In the genomic region with DNA sequence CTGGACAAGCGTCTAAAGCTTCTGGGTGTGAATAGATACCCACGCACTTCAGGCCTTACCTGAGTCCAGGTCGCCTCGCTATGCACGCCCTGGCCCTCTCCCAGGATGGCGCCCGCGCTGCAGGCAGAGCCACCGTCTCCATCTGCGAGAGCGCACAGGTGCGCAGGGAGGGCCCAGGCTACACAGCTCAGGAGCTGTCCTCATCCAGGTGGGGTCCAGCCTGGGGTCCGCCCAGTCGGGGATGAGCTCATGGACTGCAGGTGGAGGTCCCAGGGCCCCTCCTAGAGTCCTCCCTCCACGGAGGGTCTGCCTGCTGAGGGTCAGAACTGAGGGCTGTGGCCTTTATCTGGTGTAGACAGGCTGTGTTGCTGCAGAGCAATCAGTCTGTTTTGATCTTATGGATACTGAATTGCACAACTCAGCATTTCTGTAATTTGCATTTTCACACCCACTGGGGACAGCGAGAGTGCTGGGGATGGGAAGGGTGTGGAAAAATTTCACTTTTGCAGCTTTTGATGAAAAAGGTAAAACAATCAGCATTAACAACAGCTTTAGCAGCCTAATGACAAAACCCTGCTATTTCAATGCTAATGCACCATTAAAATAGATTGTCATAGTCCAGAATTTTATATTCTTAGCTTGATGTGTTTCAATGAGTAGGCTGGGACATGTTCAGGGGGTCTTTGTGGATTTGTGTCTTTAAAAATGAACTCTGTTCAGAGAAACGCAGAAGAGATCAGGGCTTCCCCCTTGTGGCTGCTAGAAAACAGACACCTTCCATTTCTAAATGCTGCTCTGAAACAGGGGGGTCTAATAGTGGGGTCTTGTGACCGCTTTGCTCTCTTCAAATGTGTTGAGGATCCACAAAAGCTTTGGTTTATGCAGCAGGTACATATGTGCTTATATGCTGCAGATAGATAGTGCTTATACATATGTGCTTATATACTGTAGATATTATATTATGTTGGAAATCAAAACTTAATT, we compare ENCODE assay signal across 9 cellular contexts.
DNase-seq lines count a peak whose midpoint lies in the region; ATAC-seq, FAIRE-seq and TF ChIP-seq lines count a peak whose summit lies in the region.
"Had no signal": no experiment of that assay in that cellular context is flagged by ENCODE, and none has a peak within 500 bp of the region (broad histone marks: within the 10 kb centered on the region; RNA-seq: fewer than 3 reads in every experiment).

No MANE protein-coding gene starts in this region.

- no peak for FAIRE-seq in GM12892 (lab: Jason Lieb, UNC)

- TF ChIP-seq POLR2A in adrenal gland (IDR thresholded peaks at IDR 0.05) (no peak), GM12892 (IDR thresholded peaks at IDR 0.05; ENCODE audit: low read depth, low read length) (no peak)

- H3K36me3 ChIP-seq in adrenal gland (replicated peaks in 1 of 2), result no peaks in the 10 kb centered on the region
- H3K36me3 ChIP-seq: ovary had no signal

- peak; percentile 36 for TF ChIP-seq CTCF in astrocyte of the cerebellum (IDR thresholded peaks at IDR 0.05; ENCODE audit: low read depth, low read length, missing control alignments)
- no peak for TF ChIP-seq CTCF in adrenal gland (IDR thresholded peaks at IDR 0.05)

- no peaks in the 10 kb centered on the region for H3K9me3 ChIP-seq in adrenal gland (replicated peaks in 1 of 3)
- H3K9me3 ChIP-seq: ovary had no signal

- DNase-seq in D341Med (ENCODE audit: low spot score) (peak; percentile 49), HuH-7 (ENCODE audit: low spot score) (peak; percentile 19), astrocyte of the cerebellum (ENCODE audit: low read depth) (no peak), left kidney (ENCODE audit: low read depth, low spot score) (peak; percentile 46), substantia nigra (lab: John Stamatoyannopoulos, UW) (no peak), adrenal gland (no peak), GM12892 (ENCODE audit: insufficient read length) (no peak)

- in situ Hi-C loops in astrocyte of the cerebellum (cut with HindIII; ENCODE audit: low sequenced_read_pairs), result no loop called here

- ATAC-seq in HG02798 (IDR thresholded peaks at IDR 0.05; ENCODE audit: poor library complexity, unreplicated experiment), result no peak

- peaks cover 35% of the 10 kb centered on the region for H3K27me3 ChIP-seq in adrenal gland
- H3K27me3 ChIP-seq: ovary had no signal

- H3K4me3 ChIP-seq in astrocyte of the cerebellum (ENCODE audit: low read depth, low read length) (no peak overlapping the region), adrenal gland (no peak overlapping the region)
- H3K4me3 ChIP-seq: ovary had no signal

- intact Hi-C loops in adrenal gland (cut with DNase I), result no loop called here

- H3K27ac ChIP-seq in substantia nigra (ENCODE audit: low read depth, low read length, poor library complexity, severe bottlenecking), result no peak overlapping the region
- H3K27ac ChIP-seq in adrenal gland, result no peak overlapping the region
- H3K27ac ChIP-seq: ovary had no signal

- WGBS in adrenal gland, 4 donors, result 40 to 64% (median 50%) methylated on average over 13 to 18 of the region's 18 CpGs

- no peaks in the 10 kb centered on the region for H3K4me1 ChIP-seq in adrenal gland (replicated peaks in 1 of 2)

Comparison
In these comparisons a context has a peak if more than half of its experiments do, and no peak if none do; other contexts are left out.
1. DNase-seq: peak in D341Med (single experiment), HuH-7 (single experiment) and left kidney (single experiment); none in astrocyte of the cerebellum (single experiment), substantia nigra (0 of 49), adrenal gland (0 of 7) and GM12892 (single experiment).